Comparison of ENCODE assay signal across 1 cellular context in genomic region chr1:28259252-28259934, GRCh38.
A peak's percentile ranks its signal among the peaks of the same experiment; 100 is the strongest.
TF ChIP-seq lines count a peak whose summit lies in the region.

SESN2 (plus strand) TSS chr1:28259518; CDS start chr1:28259848, 330 bp downstream.

TF ChIP-seq in GM12878, 131 proteins besides CTCF, POLR2A, EP300 and RAD21 (continued from another document):
- TF ChIP-seq MTA2 (IDR thresholded peaks at IDR 0.05; ENCODE audit: low read depth) (no peak), PML (IDR thresholded peaks at IDR 0.05; ENCODE audit: low read length) (peak; percentile 88), RELA (IDR thresholded peaks at IDR 0.05; ENCODE audit: borderline replicate concordance, partially characterized antibody) (no peak), ZNF24 (IDR thresholded peaks at IDR 0.05) (no peak), ZNF622 (IDR thresholded peaks at IDR 0.05) (no peak), GATAD2B (conservative IDR thresholded peaks at IDR 0.05; ENCODE audit: low read depth) (peak; percentile 71), RFX5 (IDR thresholded peaks at IDR 0.05; ENCODE audit: low read depth, low read length) (0 out of 2 replicates have a peak, but pooled peaks have one; percentile 60), FOS (IDR thresholded peaks at IDR 0.05; ENCODE audit: borderline replicate concordance, extremely low read depth, insufficient read length) (no peak), RUNX3 (IDR thresholded peaks at IDR 0.05; ENCODE audit: low read length) (peak; percentile 40), SMC3 (IDR thresholded peaks at IDR 0.05; ENCODE audit: borderline replicate concordance, low read length) (no peak), SRF (IDR thresholded peaks at IDR 0.05; ENCODE audit: low read depth in 2 of 2, low read length in 2 of 2) (0 out of 4 replicates have a peak, but pooled peaks of 1 of the 2 experiments have one; percentile 5), NFYA (IDR thresholded peaks at IDR 0.05; ENCODE audit: borderline replicate concordance, low read depth, low read length) (no peak), GABPA (IDR thresholded peaks at IDR 0.05; ENCODE audit: low read depth) (peak; percentile 28; the same call in 1 of the 2 replicates), PKNOX1 (IDR thresholded peaks at IDR 0.05) (peak; percentile 86), HCFC1 (IDR thresholded peaks at IDR 0.05; ENCODE audit: low read length) (peak; percentile 84), SP1 (IDR thresholded peaks at IDR 0.05; ENCODE audit: low read depth, low read length) (peak; percentile 91), DPF2 (IDR thresholded peaks at IDR 0.05) (peak; percentile 33; the same call in 1 of the 2 replicates), ZBTB40 (IDR thresholded peaks at IDR 0.05; ENCODE audit: borderline replicate concordance) (peak; percentile 15; the same call in 1 of the 2 replicates), CREM (IDR thresholded peaks at IDR 0.05; ENCODE audit: low read depth) (peak; percentile 64; the same call in 1 of the 2 replicates), TCF12 (IDR thresholded peaks at IDR 0.05; ENCODE audit: low read depth, low read length) (0 out of 2 replicates have a peak, but pooled peaks have one; percentile 30), POU2F2 (IDR thresholded peaks at IDR 0.05; ENCODE audit: borderline replicate concordance, low read depth, low read length) (peak; percentile 64; the same call in 1 of the 3 replicates), IRF4 (IDR thresholded peaks at IDR 0.05; ENCODE audit: low read depth, low read length) (no peak), PAX5 (IDR thresholded peaks at IDR 0.05; ENCODE audit: borderline replicate concordance, low read depth, low read length) (no peak), POLR2AphosphoS5 (IDR thresholded peaks at IDR 0.05; ENCODE audit: low read length) (peak; percentile 96), NR2C1 (IDR thresholded peaks at IDR 0.05) (0 out of 2 replicates have a peak, but pooled peaks have one; percentile 50), LARP7 (IDR thresholded peaks at IDR 0.05) (peak; percentile 48; the same call in 1 of the 2 replicates), SREBF1 (IDR thresholded peaks at IDR 0.05; ENCODE audit: low read length) (peak; percentile 71), NR2F1 (conservative IDR thresholded peaks at IDR 0.05) (0 out of 2 replicates have a peak, but pooled peaks have one; percentile 28), BHLHE40 (IDR thresholded peaks at IDR 0.05; ENCODE audit: borderline replicate concordance in 1 of 2, low read depth in 2 of 2, low read length in 1 of 2) (0 out of 4 replicates have a peak, but pooled peaks of 1 of the 2 experiments have one; percentile 6), JUNB (IDR thresholded peaks at IDR 0.05) (no peak), CHD2 (IDR thresholded peaks at IDR 0.05; ENCODE audit: borderline replicate concordance, low read depth, low read length) (0 out of 2 replicates have a peak, but pooled peaks have one; percentile 31), RCOR1 (conservative IDR thresholded peaks at IDR 0.05; ENCODE audit: low read depth, low read length) (no peak), WRNIP1 (IDR thresholded peaks at IDR 0.05; ENCODE audit: borderline replicate concordance, low read depth, low read length) (no peak), CEBPB (IDR thresholded peaks at IDR 0.05; ENCODE audit: borderline replicate concordance in 1 of 2, low read depth in 2 of 2, low read length in 2 of 2) (peak in 1 of 2 experiments; percentile 45; a peak in 1 of 4 replicates), IKZF1 (conservative IDR thresholded peaks at IDR 0.05) (peak; percentile 44), SMAD5 (IDR thresholded peaks at IDR 0.05; ENCODE audit: low read depth) (peak; percentile 71; the same call in 1 of the 2 replicates), CHD1 (IDR thresholded peaks at IDR 0.05; ENCODE audit: low read depth, low read length) (peak; percentile 63; the same call in 1 of the 2 replicates), IKZF2 (IDR thresholded peaks at IDR 0.05) (no peak), CBX5 (IDR thresholded peaks at IDR 0.05; ENCODE audit: low read depth) (peak; percentile 86; the same call in 1 of the 2 replicates)
- TF ChIP-seq, protein P1, sequence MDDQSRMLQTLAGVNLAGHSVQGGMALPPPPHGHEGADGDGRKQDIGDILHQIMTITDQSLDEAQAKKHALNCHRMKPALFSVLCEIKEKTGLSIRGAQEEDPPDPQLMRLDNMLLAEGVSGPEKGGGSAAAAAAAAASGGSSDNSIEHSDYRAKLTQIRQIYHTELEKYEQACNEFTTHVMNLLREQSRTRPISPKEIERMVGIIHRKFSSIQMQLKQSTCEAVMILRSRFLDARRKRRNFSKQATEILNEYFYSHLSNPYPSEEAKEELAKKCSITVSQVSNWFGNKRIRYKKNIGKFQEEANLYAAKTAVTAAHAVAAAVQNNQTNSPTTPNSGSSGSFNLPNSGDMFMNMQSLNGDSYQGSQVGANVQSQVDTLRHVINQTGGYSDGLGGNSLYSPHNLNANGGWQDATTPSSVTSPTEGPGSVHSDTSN (IDR thresholded peaks at IDR 0.05; ENCODE audit: insufficient replicate concordance, low read depth, low read length): peak; percentile 6
- TF ChIP-seq, protein P2, sequence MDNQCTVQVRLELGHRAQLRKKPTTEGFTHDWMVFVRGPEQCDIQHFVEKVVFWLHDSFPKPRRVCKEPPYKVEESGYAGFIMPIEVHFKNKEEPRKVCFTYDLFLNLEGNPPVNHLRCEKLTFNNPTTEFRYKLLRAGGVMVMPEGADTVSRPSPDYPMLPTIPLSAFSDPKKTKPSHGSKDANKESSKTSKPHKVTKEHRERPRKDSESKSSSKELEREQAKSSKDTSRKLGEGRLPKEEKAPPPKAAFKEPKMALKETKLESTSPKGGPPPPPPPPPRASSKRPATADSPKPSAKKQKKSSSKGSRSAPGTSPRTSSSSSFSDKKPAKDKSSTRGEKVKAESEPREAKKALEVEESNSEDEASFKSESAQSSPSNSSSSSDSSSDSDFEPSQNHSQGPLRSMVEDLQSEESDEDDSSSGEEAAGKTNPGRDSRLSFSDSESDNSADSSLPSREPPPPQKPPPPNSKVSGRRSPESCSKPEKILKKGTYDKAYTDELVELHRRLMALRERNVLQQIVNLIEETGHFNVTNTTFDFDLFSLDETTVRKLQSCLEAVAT (IDR thresholded peaks at IDR 0.05): no peak
- TF ChIP-seq, protein P3, sequence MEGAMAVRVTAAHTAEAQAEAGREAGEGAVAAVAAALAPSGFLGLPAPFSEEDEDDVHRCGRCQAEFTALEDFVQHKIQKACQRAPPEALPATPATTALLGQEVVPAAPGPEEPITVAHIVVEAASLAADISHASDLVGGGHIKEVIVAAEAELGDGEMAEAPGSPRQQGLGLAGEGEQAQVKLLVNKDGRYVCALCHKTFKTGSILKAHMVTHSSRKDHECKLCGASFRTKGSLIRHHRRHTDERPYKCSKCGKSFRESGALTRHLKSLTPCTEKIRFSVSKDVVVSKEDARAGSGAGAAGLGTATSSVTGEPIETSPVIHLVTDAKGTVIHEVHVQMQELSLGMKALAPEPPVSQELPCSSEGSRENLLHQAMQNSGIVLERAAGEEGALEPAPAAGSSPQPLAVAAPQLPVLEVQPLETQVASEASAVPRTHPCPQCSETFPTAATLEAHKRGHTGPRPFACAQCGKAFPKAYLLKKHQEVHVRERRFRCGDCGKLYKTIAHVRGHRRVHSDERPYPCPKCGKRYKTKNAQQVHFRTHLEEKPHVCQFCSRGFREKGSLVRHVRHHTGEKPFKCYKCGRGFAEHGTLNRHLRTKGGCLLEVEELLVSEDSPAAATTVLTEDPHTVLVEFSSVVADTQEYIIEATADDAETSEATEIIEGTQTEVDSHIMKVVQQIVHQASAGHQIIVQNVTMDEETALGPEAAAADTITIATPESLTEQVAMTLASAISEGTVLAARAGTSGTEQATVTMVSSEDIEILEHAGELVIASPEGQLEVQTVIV (IDR thresholded peaks at IDR 0.05; ENCODE audit: borderline replicate concordance, partially characterized antibody): no peak
